17 cellular contexts compared by ENCODE assay signal in the genomic region with DNA sequence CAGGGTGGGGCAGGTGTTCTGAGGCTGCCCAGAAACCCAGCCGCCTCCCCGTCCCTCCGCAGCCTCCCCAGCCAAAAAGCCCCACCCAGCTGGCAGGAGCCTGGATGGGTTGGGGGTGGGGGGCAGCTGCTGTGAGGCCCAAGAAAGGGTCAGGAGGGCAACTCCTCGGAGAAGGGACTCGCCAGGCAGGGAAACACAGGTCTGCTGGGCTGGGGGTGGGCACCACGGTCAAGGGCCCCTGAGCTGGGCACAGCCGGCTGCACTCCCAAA. TPM values are rescaled to one million over a fixed set of nuclear protein-coding genes. Genes with fewer than 3 reads are reported as not detected.
A peak's percentile ranks its signal among the peaks of the same experiment; 100 is the strongest.
DNase-seq lines count a peak whose midpoint lies in the region; ATAC-seq and TF ChIP-seq lines count a peak whose summit lies in the region.
"Had no signal": no experiment of that assay in that cellular context is flagged by ENCODE, and none has a peak within 500 bp of the region (broad histone marks: within the 10 kb centered on the region; RNA-seq: fewer than 3 reads in every experiment).

No MANE protein-coding gene starts in this region.

- H3K27ac Mint-ChIP-seq in stimulated activated naive CD8-positive, alpha-beta T cell treated with anti-CD3 and anti-CD28 coated beads, Interleukin-15, amount 100 ng/mL, for 72 hours = no peak overlapping the region
- H3K27ac Mint-ChIP-seq in activated CD8-positive, alpha-beta T cell treated with anti-CD3 and anti-CD28 coated beads for 36 hours = no peak overlapping the region
- H3K27ac Mint-ChIP-seq: activated naive CD8-positive, alpha-beta T cell treated with anti-CD3 and anti-CD28 coated beads for 36 hours; CD4-positive, alpha-beta T cell; IgD-negative memory B cell had no signal

- no peak overlapping the region for H3K4me3 Mint-ChIP-seq in stimulated activated naive CD8-positive, alpha-beta T cell treated with anti-CD3 and anti-CD28 coated beads, Interleukin-15, amount 100 ng/mL, for 72 hours
- H3K4me3 Mint-ChIP-seq in activated CD8-positive, alpha-beta T cell treated with anti-CD3 and anti-CD28 coated beads for 36 hours = no peak overlapping the region
- H3K4me3 Mint-ChIP-seq: activated naive CD8-positive, alpha-beta T cell treated with anti-CD3 and anti-CD28 coated beads for 36 hours; CD4-positive, alpha-beta T cell; IgD-negative memory B cell had no signal

- POLR2A ChIA-PET in activated CD8-positive, alpha-beta T cell treated with anti-CD3 and anti-CD28 coated beads for 36 hours (lab: Charles Lee) = no interaction called here

- H3K4me1 ChIP-seq in Karpas-422 (ENCODE audit: low read length) (peaks cover 25% of the 10 kb centered on the region), esophagus muscularis mucosa (peaks cover 45 to 76% (median 67%) of the 10 kb centered on the region in 4 donors), mucosa of descending colon (ENCODE audit: low read depth) (peaks cover 27% of the 10 kb centered on the region), thyroid gland (peaks cover 31 to 53% of the 10 kb centered on the region in 2 donors)
- H3K4me1 ChIP-seq: pancreas had no signal

- 37% methylated on average over 6 of the region's 7 CpGs for whole genome bisulfite sequencing in esophagus muscularis mucosa
- 14 to 50% methylated on average over 1 to 7 of the region's 7 CpGs for WGBS in thyroid gland, 2 donors

- no peak for TF ChIP-seq POLR2A in esophagus muscularis mucosa (IDR thresholded peaks at IDR 0.05; ENCODE audit: low read depth)
- no peak for TF ChIP-seq POLR2A in thyroid gland (IDR thresholded peaks at IDR 0.05)

- H3K4me2 ChIP-seq in Karpas-422 (ENCODE audit: low read depth, low read length, poor library complexity, severe bottlenecking) = peak overlapping the region; percentile 71

- no peak overlapping the region for H2AFZ ChIP-seq in Karpas-422 (ENCODE audit: low read length)

- ATAC-seq in mucosa of descending colon = no peak
- ATAC-seq in stimulated activated naive CD8-positive, alpha-beta T cell treated with anti-CD3 and anti-CD28 coated beads, Interleukin-15, amount 100 ng/mL, for 72 hours = no peak
- no peak for ATAC-seq in activated CD8-positive, alpha-beta T cell treated with anti-CD3 and anti-CD28 coated beads for 36 hours

- H3K27ac ChIP-seq in Karpas-422 (ENCODE audit: low read length) = no peak overlapping the region
- peak overlapping the region; percentile 87 to 99 (median 94) for H3K27ac ChIP-seq in esophagus muscularis mucosa (replicated peaks in 1 of 4)
- peak overlapping the region; percentile 62 to 78 (median 66) for H3K27ac ChIP-seq in thyroid gland

- no peaks in the 10 kb centered on the region for H3K27me3 ChIP-seq in Karpas-422 (ENCODE audit: low read length)
- H3K27me3 ChIP-seq in esophagus muscularis mucosa = peaks cover 0 to 5% (median 0%) of the 10 kb centered on the region in 4 donors
- H3K27me3 ChIP-seq in thyroid gland = no peaks in the 10 kb centered on the region
- H3K27me3 ChIP-seq: pancreas had no signal

- no peaks in the 10 kb centered on the region for H3K9me3 ChIP-seq in Karpas-422 (ENCODE audit: low read length)
- no peaks in the 10 kb centered on the region for H3K9me3 ChIP-seq in esophagus muscularis mucosa
- no peaks in the 10 kb centered on the region for H3K9me3 ChIP-seq in mucosa of descending colon
- H3K9me3 ChIP-seq in thyroid gland = no peaks in the 10 kb centered on the region
- H3K9me3 ChIP-seq: pancreas had no signal

- no peak for DNase-seq in Karpas-422
- no peak for DNase-seq in esophagus muscularis mucosa (ENCODE audit: extremely low spot score)
- DNase-seq in mucosa of descending colon = peak in 2 of 3 donors; percentile 32 to 49
- DNase-seq in thyroid gland = no peak
- no peak for DNase-seq in stimulated activated naive CD8-positive, alpha-beta T cell treated with anti-CD3 and anti-CD28 coated beads, Interleukin-15, amount 100 ng/mL, for 72 hours
- no peak for DNase-seq in activated CD8-positive, alpha-beta T cell treated with anti-CD3 and anti-CD28 coated beads for 36 hours
- DNase-seq in nucleus accumbens (lab: John Stamatoyannopoulos, UW) = no peak
- DNase-seq in GDM1 (lab: John Stamatoyannopoulos, UW) = no peak
- DNase-seq: activated naive CD8-positive, alpha-beta T cell treated with anti-CD3 and anti-CD28 coated beads for 36 hours; CD4-positive, alpha-beta T cell; foreskin melanocyte; GF-D8; HFFc6; NCI-H1417 treated with DMSO at 0.1 percent for 48 hours; SHP77 had no signal

- H3K27me3 Mint-ChIP-seq in stimulated activated naive CD8-positive, alpha-beta T cell treated with anti-CD3 and anti-CD28 coated beads, Interleukin-15, amount 100 ng/mL, for 72 hours = peaks cover 40% of the 10 kb centered on the region
- peaks cover 11% of the 10 kb centered on the region for H3K27me3 Mint-ChIP-seq in activated CD8-positive, alpha-beta T cell treated with anti-CD3 and anti-CD28 coated beads for 36 hours

- peak overlapping the region; percentile 49; the same call in 1 of the 2 replicates for H3K9ac ChIP-seq in Karpas-422 (ENCODE audit: low read length)

- no peaks in the 10 kb centered on the region; the same call in none of the 2 replicates for H4K20me1 ChIP-seq in Karpas-422 (ENCODE audit: insufficient read depth, low read depth, low read length)

- CTCF ChIA-PET in activated CD8-positive, alpha-beta T cell treated with anti-CD3 and anti-CD28 coated beads for 36 hours (lab: Charles Lee) = interaction anchor here (1.0 kb wide), 1 partner anchor 9 kb away, joined by 3 read pairs; no protein-coding TSS in a partner anchor

- no peaks in the 10 kb centered on the region for H3K36me3 Mint-ChIP-seq in activated CD8-positive, alpha-beta T cell treated with anti-CD3 and anti-CD28 coated beads for 36 hours (ENCODE audit: low read depth)
- H3K36me3 Mint-ChIP-seq: activated naive CD8-positive, alpha-beta T cell treated with anti-CD3 and anti-CD28 coated beads for 36 hours; IgD-negative memory B cell had no signal

- peaks cover 10% of the 10 kb centered on the region for H3K4me1 Mint-ChIP-seq in stimulated activated naive CD8-positive, alpha-beta T cell treated with anti-CD3 and anti-CD28 coated beads, Interleukin-15, amount 100 ng/mL, for 72 hours
- H3K4me1 Mint-ChIP-seq in activated CD8-positive, alpha-beta T cell treated with anti-CD3 and anti-CD28 coated beads for 36 hours (ENCODE audit: low read depth) = no peaks in the 10 kb centered on the region
- H3K4me1 Mint-ChIP-seq: activated naive CD8-positive, alpha-beta T cell treated with anti-CD3 and anti-CD28 coated beads for 36 hours had no signal

- no peak for TF ChIP-seq EP300 in esophagus muscularis mucosa (IDR thresholded peaks at IDR 0.05)

- intact Hi-C loops in esophagus muscularis mucosa (cut with DNase I) (no loop called here), mucosa of descending colon (cut with DNase I, micrococcal nuclease) (no loop called here), thyroid gland (cut with DNase I) (no loop called here)
- intact Hi-C loops in activated CD8-positive, alpha-beta T cell treated with anti-CD3 and anti-CD28 coated beads for 36 hours (cut with micrococcal nuclease) = no loop called here

- H3K9me3 Mint-ChIP-seq in stimulated activated naive CD8-positive, alpha-beta T cell treated with anti-CD3 and anti-CD28 coated beads, Interleukin-15, amount 100 ng/mL, for 72 hours = no peaks in the 10 kb centered on the region
- H3K9me3 Mint-ChIP-seq in activated CD8-positive, alpha-beta T cell treated with anti-CD3 and anti-CD28 coated beads for 36 hours = no peaks in the 10 kb centered on the region
- H3K9me3 Mint-ChIP-seq: activated naive CD8-positive, alpha-beta T cell treated with anti-CD3 and anti-CD28 coated beads for 36 hours; CD4-positive, alpha-beta T cell; HFFc6; IgD-negative memory B cell had no signal

- no peaks in the 10 kb centered on the region for H3K9me2 ChIP-seq in Karpas-422 (replicated peaks; ENCODE audit: insufficient read depth, low read length)

- H3K79me2 ChIP-seq in Karpas-422 (ENCODE audit: low read length) = no peaks in the 10 kb centered on the region

- H3K36me3 ChIP-seq in Karpas-422 (ENCODE audit: insufficient read depth, low read length) = no peaks in the 10 kb centered on the region
- H3K36me3 ChIP-seq in esophagus muscularis mucosa = peaks cover 0 to 3% (median 0%) of the 10 kb centered on the region in 4 donors
- no peaks in the 10 kb centered on the region for H3K36me3 ChIP-seq in mucosa of descending colon (ENCODE audit: low read depth)
- H3K36me3 ChIP-seq in thyroid gland = no peaks in the 10 kb centered on the region
- H3K36me3 ChIP-seq: pancreas had no signal

- peak overlapping the region; percentile 51; the same call in 1 of the 2 replicates for H3K4me3 ChIP-seq in Karpas-422 (ENCODE audit: low read length)
- peak overlapping the region; percentile 54 to 66 (median 60) for H3K4me3 ChIP-seq in esophagus muscularis mucosa
- no peak overlapping the region for H3K4me3 ChIP-seq in mucosa of descending colon
- no peak overlapping the region for H3K4me3 ChIP-seq in thyroid gland (replicated peaks in 1 of 3)

- TF ChIP-seq CTCF in esophagus muscularis mucosa (IDR thresholded peaks at IDR 0.05) (no peak), mucosa of descending colon (IDR thresholded peaks at IDR 0.05) (no peak), thyroid gland (IDR thresholded peaks at IDR 0.05) (no peak)
- no peak for TF ChIP-seq CTCF in activated CD8-positive, alpha-beta T cell treated with anti-CD3 and anti-CD28 coated beads for 36 hours (IDR thresholded peaks at IDR 0.05)

RNA-seq across cellular contexts. Expression of gene AHNAK2, which starts 11.1 kb away (rescaled TPM):
- total RNA-seq in Karpas-422 (2014; rRNA removed; shearing (Covaris generic); ENCODE audit: low replicate concordance) = under 0.01 TPM in 1 of 2 replicates, not detected in the other
- total RNA-seq in esophagus muscularis mucosa = 100 to 1,000 TPM in 3 of 4 donors, 10 to 100 TPM in 1; 95.3 to 277 (median 195) TPM
- 100 to 1,000 TPM in 1 of 3 donors, 10 to 100 TPM in 1, 1 to 10 TPM in 1; 4.6 to 145 (median 20.3) TPM for total RNA-seq in mucosa of descending colon
- 10 to 100 TPM in 1 of 4 donors, 1 to 10 TPM in 3; 3.7 to 12.5 (median 6.9) TPM for total RNA-seq in thyroid gland
- under 1 TPM in 1 of 2 experiments, not detected in 1; 0.02 TPM for total RNA-seq in activated CD8-positive, alpha-beta T cell treated with anti-CD3 and anti-CD28 coated beads for 36 hours

RNA-seq across cellular contexts. Expression of gene CLBA1, which starts 18.5 kb away (rescaled TPM):
- 9.4 and 14.5 TPM in 2 replicates for total RNA-seq in Karpas-422 (2014; rRNA removed; shearing (Covaris generic); ENCODE audit: low replicate concordance)
- total RNA-seq in esophagus muscularis mucosa (1 to 10 TPM; 3.7 to 9.8 (median 6.7) TPM), mucosa of descending colon (1 to 10 TPM; 6.0 to 8.4 (median 6.9) TPM), thyroid gland (10 to 100 TPM; 16.8 to 31.6 (median 20.9) TPM)
- total RNA-seq in activated CD8-positive, alpha-beta T cell treated with anti-CD3 and anti-CD28 coated beads for 36 hours = under 1 TPM; 0.47 to 0.67 TPM

RNA-seq across cellular contexts. Expression of gene PLD4, which starts 42.4 kb away (rescaled TPM):
- total RNA-seq in Karpas-422 (2014; rRNA removed; shearing (Covaris generic); ENCODE audit: low replicate concordance) = 146 and 265 TPM in 2 replicates
- under 1 TPM; under 0.01 to 0.50 (median 0.15) TPM for total RNA-seq in esophagus muscularis mucosa
- total RNA-seq in mucosa of descending colon = 1 to 10 TPM in 1 of 3 donors, under 1 TPM in 2; 0.38 to 2.2 (median 0.39) TPM
- total RNA-seq in thyroid gland = under 1 TPM in 2 of 4 donors, not detected in 2; 0.13 to 0.33 TPM
- total RNA-seq in activated CD8-positive, alpha-beta T cell treated with anti-CD3 and anti-CD28 coated beads for 36 hours = not detected
- total RNA-seq: activated naive CD8-positive, alpha-beta T cell treated with anti-CD3 and anti-CD28 coated beads for 36 hours had no signal

RNA-seq across cellular contexts. Expression of gene CDCA4, which starts 53.8 kb away (rescaled TPM):
- 25.2 and 33.5 TPM in 2 replicates for total RNA-seq in Karpas-422 (2014; rRNA removed; shearing (Covaris generic); ENCODE audit: low replicate concordance)
- total RNA-seq in esophagus muscularis mucosa = 1 to 10 TPM; 5.0 to 8.0 (median 6.0) TPM
- total RNA-seq in mucosa of descending colon = 1 to 10 TPM; 4.3 to 8.7 (median 5.6) TPM
- total RNA-seq in thyroid gland = 1 to 10 TPM; 5.8 to 8.1 (median 7.3) TPM
- 10 to 100 TPM; 59.4 to 63.5 TPM for total RNA-seq in activated CD8-positive, alpha-beta T cell treated with anti-CD3 and anti-CD28 coated beads for 36 hours

Comparison
In these comparisons a context has a peak if more than half of its experiments do, and no peak if none do; other contexts are left out.
1. DNase-seq: peak in mucosa of descending colon (2 of 3); none in Karpas-422 (single experiment), esophagus muscularis mucosa (single experiment), thyroid gland (0 of 2), stimulated activated naive CD8-positive, alpha-beta T cell treated with anti-CD3 and anti-CD28 coated beads, Interleukin-15, amount 100 ng/mL, for 72 hours (0 of 2), activated CD8-positive, alpha-beta T cell treated with anti-CD3 and anti-CD28 coated beads for 36 hours (single experiment), nucleus accumbens (0 of 56) and GDM1 (single experiment).
2. H3K4me3 ChIP-seq: peak in Karpas-422 (single experiment) and esophagus muscularis mucosa (4 of 4); none in mucosa of descending colon (single experiment) and thyroid gland (0 of 3).
3. RNA of gene PLD4, which starts 42.4 kb away (total RNA-seq): 146 to 265 TPM in Karpas-422; 0.38 to 2.2 TPM in mucosa of descending colon, under 0.01 to 0.50 TPM in esophagus muscularis mucosa, 0.13 to 0.33 TPM in thyroid gland and not detected in activated CD8-positive, alpha-beta T cell treated with anti-CD3 and anti-CD28 coated beads for 36 hours; every median in the first group is over 10 times any median in the second.